In genomic region chr18:10131036-10131774, GRCh38 we compare ENCODE assay signal across 10 cellular contexts.
DNase-seq lines count a peak whose midpoint lies in the region; ATAC-seq and TF ChIP-seq lines count a peak whose summit lies in the region.
"Had no signal": no experiment of that assay in that cellular context is flagged by ENCODE, and none has a peak within 500 bp of the region (broad histone marks: within the 10 kb centered on the region; RNA-seq: fewer than 3 reads in every experiment).

No MANE protein-coding gene starts in this region.

- peaks cover 38% of the 10 kb centered on the region for H3K27me3 Mint-ChIP-seq in activated CD4-positive, alpha-beta memory T cell treated with anti-CD3 and anti-CD28 coated beads, Interleukin-2, amount 10 ng/mL, durations not matched to agents 7 days and 5 days
- peaks cover 34% of the 10 kb centered on the region for H3K27me3 Mint-ChIP-seq in activated CD4-positive, alpha-beta T cell treated with anti-CD3 and anti-CD28 coated beads, Interleukin-2, amount 10 ng/mL, durations not matched to agents 7 days and 5 days

- peak; percentile 68 for DNase-seq in DMS53 (lab: John Stamatoyannopoulos, UW)
- no peak for DNase-seq in DMS53 treated with DMSO at 0.1 percent for 48 hours (lab: John Stamatoyannopoulos, UW; ENCODE audit: unreplicated experiment)
- no peak for DNase-seq in body of pancreas
- DNase-seq in left lung, result no peak
- no peak for DNase-seq in activated CD4-positive, alpha-beta memory T cell treated with anti-CD3 and anti-CD28 coated beads, Interleukin-2, amount 10 ng/mL, durations not matched to agents 7 days and 5 days
- no peak for DNase-seq in activated CD4-positive, alpha-beta T cell treated with anti-CD3 and anti-CD28 coated beads, Interleukin-2, amount 10 ng/mL, durations not matched to agents 7 days and 5 days
- DNase-seq: activated naive CD4-positive, alpha-beta T cell treated with anti-CD3 and anti-CD28 coated beads for 36 hours; OCI-M1 had no signal

- WGBS in body of pancreas, 2 donors, result 40% methylated on average over 11 of the region's 11 CpGs
- 71 to 76% methylated on average over 5 to 7 of the region's 11 CpGs for WGBS in gastroesophageal sphincter (ENCODE audit: low coverage in 1 of 2), 2 donors

- H3K27me3 ChIP-seq in body of pancreas (no peaks in the 10 kb centered on the region), left lung (peaks cover 0 to 18% of the 10 kb centered on the region in 2 donors), subcutaneous abdominal adipose tissue (ENCODE audit: control insufficient read depth in 5 of 5, insufficient read depth in 4 of 5, low read length in 5 of 5) (no peaks in the 10 kb centered on the region), gastroesophageal sphincter (peaks cover 11% of the 10 kb centered on the region)

- H3K9me3 Mint-ChIP-seq in activated CD4-positive, alpha-beta memory T cell treated with anti-CD3 and anti-CD28 coated beads, Interleukin-2, amount 10 ng/mL, durations not matched to agents 7 days and 5 days, result no peaks in the 10 kb centered on the region
- H3K9me3 Mint-ChIP-seq in activated CD4-positive, alpha-beta T cell treated with anti-CD3 and anti-CD28 coated beads, Interleukin-2, amount 10 ng/mL, durations not matched to agents 7 days and 5 days, result no peaks in the 10 kb centered on the region
- H3K9me3 Mint-ChIP-seq: activated naive CD4-positive, alpha-beta T cell treated with anti-CD3 and anti-CD28 coated beads for 36 hours had no signal

- TF ChIP-seq POLR2A in body of pancreas (IDR thresholded peaks at IDR 0.05), result no peak
- TF ChIP-seq POLR2A in gastroesophageal sphincter (IDR thresholded peaks at IDR 0.05), result no peak

- POLR2A ChIA-PET in activated CD4-positive, alpha-beta memory T cell treated with anti-CD3 and anti-CD28 coated beads, Interleukin-2, amount 10 ng/mL, durations not matched to agents 7 days and 5 days (lab: Charles Lee), result no interaction called here
- POLR2A ChIA-PET in activated CD4-positive, alpha-beta T cell treated with anti-CD3 and anti-CD28 coated beads, Interleukin-2, amount 10 ng/mL, durations not matched to agents 7 days and 5 days (lab: Charles Lee), result no interaction called here

- H3K4me3 ChIP-seq in body of pancreas, result no peak overlapping the region
- H3K4me3 ChIP-seq in left lung, result peak overlapping the region; percentile 12 to 31
- peak overlapping the region in 4 of 5 donors; percentile 17 to 54 (median 50) for H3K4me3 ChIP-seq in subcutaneous abdominal adipose tissue (ENCODE audit: low read depth in 1 of 5, low read length in 5 of 5)
- H3K4me3 ChIP-seq in gastroesophageal sphincter, result peak overlapping the region in 1 of 2 donors; percentile 45

- H3K36me3 ChIP-seq in body of pancreas (replicated peaks in 1 of 2; ENCODE audit: insufficient read depth in 1 of 2, low read depth in 2 of 2) (no peaks in the 10 kb centered on the region), left lung (no peaks in the 10 kb centered on the region), subcutaneous abdominal adipose tissue (ENCODE audit: control insufficient read depth in 5 of 5, insufficient read depth in 5 of 5, low read length in 5 of 5) (no peaks in the 10 kb centered on the region), gastroesophageal sphincter (no peaks in the 10 kb centered on the region)

- CTCF ChIA-PET in activated CD4-positive, alpha-beta memory T cell treated with anti-CD3 and anti-CD28 coated beads, Interleukin-2, amount 10 ng/mL, durations not matched to agents 7 days and 5 days (lab: Charles Lee), result no interaction called here
- CTCF ChIA-PET in activated CD4-positive, alpha-beta T cell treated with anti-CD3 and anti-CD28 coated beads, Interleukin-2, amount 10 ng/mL, durations not matched to agents 7 days and 5 days (lab: Charles Lee), result interaction anchor here (0.6 kb wide), 1 partner anchor 297 kb away, joined by 3 read pairs; no protein-coding TSS in a partner anchor

- H3K9me3 ChIP-seq in body of pancreas (no peaks in the 10 kb centered on the region), left lung (no peaks in the 10 kb centered on the region), subcutaneous abdominal adipose tissue (ENCODE audit: control insufficient read depth in 5 of 5, low read length in 5 of 5) (no peaks in the 10 kb centered on the region), gastroesophageal sphincter (no peaks in the 10 kb centered on the region)

- no peak for TF ChIP-seq CTCF in body of pancreas (IDR thresholded peaks at IDR 0.05)
- no peak for TF ChIP-seq CTCF in left lung (IDR thresholded peaks at IDR 0.05)
- TF ChIP-seq CTCF in gastroesophageal sphincter (IDR thresholded peaks at IDR 0.05), result no peak

- H3K27ac ChIP-seq in body of pancreas (peak overlapping the region in 3 of 4 donors; percentile 51 to 75 (median 71)), left lung (no peak overlapping the region), subcutaneous abdominal adipose tissue (ENCODE audit: low read depth, low read length) (no peak overlapping the region), gastroesophageal sphincter (peak overlapping the region in 1 of 4 donors; percentile 41)

- H3K4me1 ChIP-seq in body of pancreas, result peaks cover 19% of the 10 kb centered on the region
- H3K4me1 ChIP-seq in left lung, result peaks cover 6 to 21% of the 10 kb centered on the region in 2 donors
- H3K4me1 ChIP-seq in subcutaneous abdominal adipose tissue (ENCODE audit: control insufficient read depth in 5 of 5, insufficient read depth in 5 of 5, low read length in 5 of 5), result peaks cover 0 to 23% (median 18%) of the 10 kb centered on the region in 5 donors
- H3K4me1 ChIP-seq in gastroesophageal sphincter, result peaks cover 0 to 14% (median 6%) of the 10 kb centered on the region in 3 donors

- H3K27ac Mint-ChIP-seq in activated CD4-positive, alpha-beta memory T cell treated with anti-CD3 and anti-CD28 coated beads, Interleukin-2, amount 10 ng/mL, durations not matched to agents 7 days and 5 days, result no peak overlapping the region
- no peak overlapping the region for H3K27ac Mint-ChIP-seq in activated CD4-positive, alpha-beta T cell treated with anti-CD3 and anti-CD28 coated beads, Interleukin-2, amount 10 ng/mL, durations not matched to agents 7 days and 5 days
- H3K27ac Mint-ChIP-seq: activated naive CD4-positive, alpha-beta T cell treated with anti-CD3 and anti-CD28 coated beads for 36 hours had no signal

- ATAC-seq in body of pancreas (peak; percentile 39), left lung (peak; percentile 47), gastroesophageal sphincter (no peak)

- intact Hi-C loops in body of pancreas (cut with DNase I), result no loop called here
- intact Hi-C loops in left lung (cut with DNase I), result no loop called here

- TF ChIP-seq EP300 in gastroesophageal sphincter (IDR thresholded peaks at IDR 0.05), result no peak

- H3K4me1 Mint-ChIP-seq in activated CD4-positive, alpha-beta memory T cell treated with anti-CD3 and anti-CD28 coated beads, Interleukin-2, amount 10 ng/mL, durations not matched to agents 7 days and 5 days, result no peaks in the 10 kb centered on the region
- no peaks in the 10 kb centered on the region for H3K4me1 Mint-ChIP-seq in activated CD4-positive, alpha-beta T cell treated with anti-CD3 and anti-CD28 coated beads, Interleukin-2, amount 10 ng/mL, durations not matched to agents 7 days and 5 days

- H3K9ac ChIP-seq in subcutaneous abdominal adipose tissue (ENCODE audit: low read length in 5 of 5), result peak overlapping the region in 1 of 5 donors; percentile 14

- no peaks in the 10 kb centered on the region for H3K36me3 Mint-ChIP-seq in activated CD4-positive, alpha-beta memory T cell treated with anti-CD3 and anti-CD28 coated beads, Interleukin-2, amount 10 ng/mL, durations not matched to agents 7 days and 5 days (ENCODE audit: low read depth)
- H3K36me3 Mint-ChIP-seq in activated CD4-positive, alpha-beta T cell treated with anti-CD3 and anti-CD28 coated beads, Interleukin-2, amount 10 ng/mL, durations not matched to agents 7 days and 5 days (ENCODE audit: low read depth), result no peaks in the 10 kb centered on the region

- no peak overlapping the region for H3K4me3 Mint-ChIP-seq in activated CD4-positive, alpha-beta memory T cell treated with anti-CD3 and anti-CD28 coated beads, Interleukin-2, amount 10 ng/mL, durations not matched to agents 7 days and 5 days
- H3K4me3 Mint-ChIP-seq in activated CD4-positive, alpha-beta T cell treated with anti-CD3 and anti-CD28 coated beads, Interleukin-2, amount 10 ng/mL, durations not matched to agents 7 days and 5 days, result no peak overlapping the region
- H3K4me3 Mint-ChIP-seq: activated naive CD4-positive, alpha-beta T cell treated with anti-CD3 and anti-CD28 coated beads for 36 hours had no signal

Comparison
In these comparisons a context has a peak if more than half of its experiments do, and no peak if none do; other contexts are left out.
1. H3K27ac ChIP-seq: peak in body of pancreas (3 of 4); none in left lung (0 of 2) and subcutaneous abdominal adipose tissue (single experiment).
2. H3K4me3 ChIP-seq: peak in left lung (2 of 2) and subcutaneous abdominal adipose tissue (4 of 5); none in body of pancreas (0 of 2).